Comparison of ENCODE assay signal across 24 cellular contexts in genomic region chr15:92392462-92392861, GRCh38. TPM values are rescaled to one million over a fixed set of nuclear protein-coding genes. Genes with fewer than 3 reads are reported as not detected.
DNase-seq lines count a peak whose midpoint lies in the region; TF ChIP-seq lines count a peak whose summit lies in the region.
"Had no signal": no experiment of that assay in that cellular context is flagged by ENCODE, and none has a peak within 500 bp of the region (broad histone marks: within the 10 kb centered on the region; RNA-seq: fewer than 3 reads in every experiment).

No MANE protein-coding gene starts in this region.

- no peaks in the 10 kb centered on the region for H3K79me2 ChIP-seq in Karpas-422 (ENCODE audit: low read length)

- no peak overlapping the region for H2AFZ ChIP-seq in Karpas-422 (ENCODE audit: low read length)

- peak; percentile 7 for DNase-seq in NCI-H748 (lab: John Stamatoyannopoulos, UW; ENCODE audit: unreplicated experiment)
- DNase-seq in NCI-H748 treated with DMSO at 0.1 percent for 48 hours (lab: John Stamatoyannopoulos, UW): no peak
- no peak for DNase-seq in endothelial cell (ENCODE audit: low spot score)
- DNase-seq in mesothelial cell of epicardium (ENCODE audit: low spot score in 2 of 2, unreplicated experiment in 2 of 2): no peak
- DNase-seq in dorsolateral prefrontal cortex: no peak
- DNase-seq in Karpas-422: no peak
- DNase-seq in activated gamma-delta T cell treated with Interleukin-2 at 50 U/mL for 16 hours: no peak
- DNase-seq in NCI-H510A (lab: John Stamatoyannopoulos, UW): no peak
- DNase-seq: 8988T; activated CD4-positive, alpha-beta T cell treated with anti-CD3 and anti-CD28 coated beads, Interleukin-2, amount 10 ng/mL, durations not matched to agents 7 days and 5 days; activated T-cell treated with anti-CD3 and anti-CD28 coated beads, Interleukin-2, amount 50 U/mL, for 72 hours; anterior cingulate cortex; left ventricle myocardium inferior; midbrain; naive thymus-derived CD8-positive, alpha-beta T cell; NCI-H1092; NCI-H1930; NCI-H526 treated with DMSO at 0.1 percent for 48 hours; stimulated activated CD8-positive, alpha-beta memory T cell treated with anti-CD3 and anti-CD28 coated beads, Interleukin-4, amount 100 ng/mL, for 48 hours; T-helper 2 cell; transverse colon had no signal

- H3K27me3 ChIP-seq in dorsolateral prefrontal cortex (peaks cover 0 to 98% (median 67%) of the 10 kb centered on the region in 45 donors), Karpas-422 (ENCODE audit: low read length) (no peaks in the 10 kb centered on the region)

- H3K9me3 ChIP-seq in Karpas-422 (ENCODE audit: low read length): no peaks in the 10 kb centered on the region
- H3K9me3 ChIP-seq: left ventricle myocardium inferior, transverse colon had no signal

- H3K4me1 Mint-ChIP-seq in endothelial cell (ENCODE audit: unreplicated experiment) (peaks cover 14% of the 10 kb centered on the region), mesothelial cell of epicardium (peaks cover 17% of the 10 kb centered on the region)

- intact Hi-C loops in dorsolateral prefrontal cortex (cut with DNase I): no loop called here

- peaks cover 18% of the 10 kb centered on the region for H3K27me3 Mint-ChIP-seq in endothelial cell (ENCODE audit: unreplicated experiment)
- H3K27me3 Mint-ChIP-seq in mesothelial cell of epicardium (ENCODE audit: low read depth): peaks cover 95% of the 10 kb centered on the region

- H3K4me2 ChIP-seq in Karpas-422 (ENCODE audit: low read depth, low read length, poor library complexity, severe bottlenecking): no peak overlapping the region

- H3K4me3 ChIP-seq in dorsolateral prefrontal cortex: no peak overlapping the region
- no peak overlapping the region for H3K4me3 ChIP-seq in Karpas-422 (ENCODE audit: low read length)
- H3K4me3 ChIP-seq: transverse colon had no signal

- H3K9me2 ChIP-seq in Karpas-422 (replicated peaks; ENCODE audit: insufficient read depth, low read length): no peaks in the 10 kb centered on the region

- H3K36me3 ChIP-seq in Karpas-422 (ENCODE audit: insufficient read depth, low read length): no peaks in the 10 kb centered on the region
- H3K36me3 ChIP-seq: left ventricle myocardium inferior, transverse colon had no signal

- no peak overlapping the region for H3K9ac ChIP-seq in Karpas-422 (ENCODE audit: low read length)

- H3K4me1 ChIP-seq in Karpas-422 (ENCODE audit: low read length): no peaks in the 10 kb centered on the region

- H3K27ac Mint-ChIP-seq in endothelial cell (ENCODE audit: unreplicated experiment) (no peak overlapping the region), mesothelial cell of epicardium (no peak overlapping the region)
- H3K27ac Mint-ChIP-seq: activated CD4-positive, alpha-beta T cell treated with anti-CD3 and anti-CD28 coated beads, Interleukin-2, amount 10 ng/mL, durations not matched to agents 7 days and 5 days; activated naive CD4-positive, alpha-beta T cell treated with anti-CD3 and anti-CD28 coated beads, Interleukin-2, amount 50 U/mL, for 24 hours; activated T-cell treated with anti-CD3 and anti-CD28 coated beads, Interleukin-2, amount 50 U/mL, for 72 hours; dendritic cell treated with granulocyte-macrophage colony-stimulating factor and Interleukin-4, amounts not matched to agents 40 ng/mL and 50 ng/mL, for 4 days had no signal

- H3K9me3 Mint-ChIP-seq in endothelial cell (ENCODE audit: unreplicated experiment) (no peaks in the 10 kb centered on the region), mesothelial cell of epicardium (peaks cover 5% of the 10 kb centered on the region)
- H3K9me3 Mint-ChIP-seq: activated CD4-positive, alpha-beta T cell treated with anti-CD3 and anti-CD28 coated beads, Interleukin-2, amount 10 ng/mL, durations not matched to agents 7 days and 5 days; activated naive CD4-positive, alpha-beta T cell treated with anti-CD3 and anti-CD28 coated beads, Interleukin-2, amount 50 U/mL, for 24 hours; activated T-cell treated with anti-CD3 and anti-CD28 coated beads, Interleukin-2, amount 50 U/mL, for 72 hours; dendritic cell treated with granulocyte-macrophage colony-stimulating factor and Interleukin-4, amounts not matched to agents 40 ng/mL and 50 ng/mL, for 4 days had no signal

- peaks cover 4% of the 10 kb centered on the region for H3K36me3 Mint-ChIP-seq in endothelial cell (ENCODE audit: low read depth, unreplicated experiment)
- H3K36me3 Mint-ChIP-seq in mesothelial cell of epicardium: peaks cover 3% of the 10 kb centered on the region
- H3K36me3 Mint-ChIP-seq: activated naive CD4-positive, alpha-beta T cell treated with anti-CD3 and anti-CD28 coated beads, Interleukin-2, amount 50 U/mL, for 24 hours had no signal

- H3K27ac ChIP-seq in dorsolateral prefrontal cortex (no peak overlapping the region), Karpas-422 (ENCODE audit: low read length) (no peak overlapping the region)
- H3K27ac ChIP-seq: left ventricle myocardium inferior, transverse colon, VCaP had no signal

- no peak for TF ChIP-seq CTCF in endothelial cell (IDR thresholded peaks at IDR 0.05; ENCODE audit: unreplicated experiment)
- TF ChIP-seq CTCF in mesothelial cell of epicardium (IDR thresholded peaks at IDR 0.05; ENCODE audit: unreplicated experiment): no peak
- TF ChIP-seq CTCF in dorsolateral prefrontal cortex (IDR thresholded peaks at IDR 0.05 in 54 of 56, conservative IDR thresholded peaks at IDR 0.05 in 2 of 56; ENCODE audit: low read depth in 1 of 56, partially characterized antibody in 56 of 56): no peak

- H3K4me3 Mint-ChIP-seq in endothelial cell (ENCODE audit: unreplicated experiment) (peak overlapping the region; percentile 83), mesothelial cell of epicardium (peak overlapping the region; percentile 80)
- H3K4me3 Mint-ChIP-seq: activated CD4-positive, alpha-beta T cell treated with anti-CD3 and anti-CD28 coated beads, Interleukin-2, amount 10 ng/mL, durations not matched to agents 7 days and 5 days; activated naive CD4-positive, alpha-beta T cell treated with anti-CD3 and anti-CD28 coated beads, Interleukin-2, amount 50 U/mL, for 24 hours; dendritic cell treated with granulocyte-macrophage colony-stimulating factor and Interleukin-4, amounts not matched to agents 40 ng/mL and 50 ng/mL, for 4 days had no signal

- no peaks in the 10 kb centered on the region for H4K20me1 ChIP-seq in Karpas-422 (ENCODE audit: insufficient read depth, low read depth, low read length)

RNA-seq across cellular contexts. Expression of gene ST8SIA2, which starts 1.2 kb away (rescaled TPM):
- 4.1 TPM for total RNA-seq in endothelial cell (ENCODE audit: unreplicated experiment)
- total RNA-seq in mesothelial cell of epicardium: 10.8 to 12.1 TPM (median 11.6 TPM) in 3 replicates
- total RNA-seq in dorsolateral prefrontal cortex: 1 to 10 TPM in 1 of 120 experiments, under 1 TPM in 80, not detected in 39; 0.07 to 1.1 (median 0.30) TPM
- 0.11 TPM in 1 of 2 replicates, not detected in the other for total RNA-seq in Karpas-422 (2014; rRNA removed; shearing (Covaris generic); ENCODE audit: low replicate concordance)
- total RNA-seq: activated CD4-positive, alpha-beta T cell treated with anti-CD3 and anti-CD28 coated beads, Interleukin-2, amount 10 ng/mL, durations not matched to agents 7 days and 5 days; activated T-cell treated with anti-CD3 and anti-CD28 coated beads, Interleukin-2, amount 50 U/mL, for 72 hours; naive thymus-derived CD8-positive, alpha-beta T cell had no signal
